In the genomic region with DNA sequence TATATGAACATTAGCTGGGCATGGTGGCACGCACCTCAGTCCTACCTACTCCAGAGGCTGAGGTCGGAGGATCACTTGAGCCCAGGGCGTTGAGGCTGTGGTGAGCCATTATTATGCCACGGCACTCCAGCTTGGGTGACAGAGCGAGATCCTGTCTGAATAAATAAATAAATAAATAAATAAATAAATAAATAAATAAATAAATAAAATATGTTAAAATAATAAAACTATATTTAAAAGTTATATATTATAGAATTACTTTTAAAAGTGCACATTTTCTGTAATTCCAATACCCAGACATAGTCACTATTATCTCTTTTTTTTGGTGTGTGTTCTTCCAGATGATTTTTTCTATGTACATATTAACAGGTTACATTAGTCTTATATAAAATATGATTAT, we compare ENCODE assay signal across 26 cellular contexts.
A peak's percentile ranks its signal among the peaks of the same experiment; 100 is the strongest.
DNase-seq lines count a peak whose midpoint lies in the region; ATAC-seq, FAIRE-seq and TF ChIP-seq lines count a peak whose summit lies in the region.
"Had no signal": no experiment of that assay in that cellular context is flagged by ENCODE, and none has a peak within 500 bp of the region (broad histone marks: within the 10 kb centered on the region; RNA-seq: fewer than 3 reads in every experiment).

No MANE protein-coding gene starts in this region.

- H3K4me2 ChIP-seq in H9 (ENCODE audit: insufficient read depth, insufficient read length, low read length): no peak overlapping the region
- H3K4me2 ChIP-seq: BLaER1 had no signal

- H3K27ac Mint-ChIP-seq in H9 (no peak overlapping the region), WTC11 (no peak overlapping the region)
- H3K27ac Mint-ChIP-seq: CD14-positive monocyte; CD4-positive, alpha-beta memory T cell; CD4-positive, CD25-positive, alpha-beta regulatory T cell; CD8-positive, alpha-beta memory T cell had no signal

- no peaks in the 10 kb centered on the region for H3K79me1 ChIP-seq in H9 (ENCODE audit: insufficient read depth, low read depth, low read length, poor library complexity, severe bottlenecking)

- H3K27ac ChIP-seq in H9 (ENCODE audit: insufficient read length, low read depth, low read length) (no peak overlapping the region), pancreas (no peak overlapping the region)
- H3K27ac ChIP-seq: 22Rv1, BLaER1 had no signal

- H3K36me3 Mint-ChIP-seq in H9 (ENCODE audit: insufficient read depth in 1 of 3, low read depth in 3 of 3) (peaks cover 2 to 6% (median 5%) of the 10 kb centered on the region in 3 experiments; a peak in 5 of 7 replicates), WTC11 (no peaks in the 10 kb centered on the region)
- H3K36me3 Mint-ChIP-seq: CD14-positive monocyte; CD4-positive, alpha-beta memory T cell; CD4-positive, CD25-positive, alpha-beta regulatory T cell; CD8-positive, alpha-beta memory T cell had no signal

- H2AFZ ChIP-seq in H9 (ENCODE audit: low read length): no peak overlapping the region

- no peak overlapping the region for H4K8ac ChIP-seq in H9 (replicated peaks; ENCODE audit: insufficient read length, low read depth, low read length)

- H3K56ac ChIP-seq in H9 (ENCODE audit: insufficient read length, low read depth, low read length): no peak overlapping the region

- no CpG with 5 or more reads among the region's 5 CpGs for WGBS in H9 (ENCODE audit: extremely low coverage, insufficient read length, low lambda C conversion rate)
- 92 to 96% methylated on average over 5 of the region's 5 CpGs for WGBS in pancreas, 2 donors

- no peak overlapping the region for H3K9ac ChIP-seq in H9 (ENCODE audit: extremely low read depth, insufficient read length, low read length)
- H3K9ac ChIP-seq: BLaER1 had no signal

- FAIRE-seq in A204.1 (lab: Jason Lieb, UNC): peak; percentile 14
- no peak for FAIRE-seq in pancreas (lab: Jason Lieb, UNC)
- FAIRE-seq: GM12878, GM12892, GM18507 had no signal

- TF ChIP-seq CTCF in H9 (conservative IDR thresholded peaks at IDR 0.05) (no peak), WTC11 (IDR thresholded peaks at IDR 0.05) (no peak), pancreas (IDR thresholded peaks at IDR 0.05) (no peak)

- intact Hi-C loops in pancreas (cut with DNase I): no loop called here

- no peak overlapping the region for H2BK20ac ChIP-seq in H9 (ENCODE audit: low read depth, low read length, poor library complexity, severe bottlenecking)

- CTCF ChIA-PET in WTC11 (lab: Charles Lee): no interaction called here

- no peak overlapping the region for H3K4me3 Mint-ChIP-seq in H9
- no peak overlapping the region for H3K4me3 Mint-ChIP-seq in WTC11
- H3K4me3 Mint-ChIP-seq: CD14-positive monocyte; CD4-positive, alpha-beta memory T cell; CD4-positive, CD25-positive, alpha-beta regulatory T cell; CD8-positive, alpha-beta memory T cell had no signal

- no peak for ATAC-seq in WTC11
- no peak for ATAC-seq in pancreas
- ATAC-seq in GM19324 (IDR thresholded peaks at IDR 0.05; ENCODE audit: low FRiP score, unreplicated experiment): no peak
- ATAC-seq: GM12878 had no signal

- DNase-seq in H9 (no peak), WTC11 (ENCODE audit: low spot score) (no peak), pancreas (no peak), 8988T (no peak)
- DNase-seq: ACHN; BE2C; C1 segment of cervical spinal cord; CD4-positive, alpha-beta memory T cell; CD4-positive, CD25-positive, alpha-beta regulatory T cell; CD8-positive, alpha-beta memory T cell; COR-L47; DMS 273 treated with DMSO at 0.1 percent for 48 hours; DMS153; DMS53; DMS79; DND-41; EL; GDM1 had no signal

- H4K5ac ChIP-seq in H9 (ENCODE audit: insufficient read length, low read depth, low read length): no peak overlapping the region

- H3K14ac ChIP-seq in H9 (ENCODE audit: insufficient read depth, low read length): no peak overlapping the region

- H2BK5ac ChIP-seq in H9 (ENCODE audit: insufficient read length, low read length): no peak overlapping the region

- H2BK15ac ChIP-seq in H9 (ENCODE audit: low read depth, low read length): no peak overlapping the region

- no peaks in the 10 kb centered on the region for H3K23me2 ChIP-seq in H9 (ENCODE audit: insufficient read length, low read depth, low read length, poor library complexity, severe bottlenecking)

- no peaks in the 10 kb centered on the region for H4K20me1 ChIP-seq in H9 (ENCODE audit: control insufficient read depth, insufficient read depth, insufficient read length)
- H4K20me1 ChIP-seq: BLaER1 had no signal

- H3K18ac ChIP-seq in H9 (ENCODE audit: insufficient read length, low read depth, low read length): peak overlapping the region; percentile 70

- H3K79me2 ChIP-seq in H9 (ENCODE audit: insufficient read depth, low read length): no peaks in the 10 kb centered on the region

- H3K9me3 ChIP-seq in H9 (ENCODE audit: control insufficient read depth, low read depth, low read length) (no peaks in the 10 kb centered on the region), pancreas (no peaks in the 10 kb centered on the region)
- H3K9me3 ChIP-seq: BE2C, BLaER1 had no signal

- POLR2A ChIA-PET in WTC11 (lab: Charles Lee): no interaction called here

- H3K36me3 ChIP-seq in pancreas: no peaks in the 10 kb centered on the region
- H3K36me3 ChIP-seq: BE2C, BLaER1 had no signal

- H3K4me1 Mint-ChIP-seq in H9: peaks cover 30 to 42% of the 10 kb centered on the region in 2 experiments
- peaks cover 52% of the 10 kb centered on the region for H3K4me1 Mint-ChIP-seq in WTC11
- H3K4me1 Mint-ChIP-seq: CD14-positive monocyte; CD4-positive, alpha-beta memory T cell; CD4-positive, CD25-positive, alpha-beta regulatory T cell; CD8-positive, alpha-beta memory T cell had no signal

- no peak overlapping the region for H3T11ph ChIP-seq in H9 (ENCODE audit: low read length)

- H3K27me3 Mint-ChIP-seq in H9 (ENCODE audit: low read depth) (peaks cover 9% of the 10 kb centered on the region), WTC11 (ENCODE audit: low read depth) (peaks cover 13% of the 10 kb centered on the region)
- H3K27me3 Mint-ChIP-seq: CD4-positive, alpha-beta memory T cell; CD4-positive, CD25-positive, alpha-beta regulatory T cell; CD8-positive, alpha-beta memory T cell had no signal

- H3K23ac ChIP-seq in H9 (ENCODE audit: insufficient read length, low read depth, low read length): no peak overlapping the region

- H3K27me3 ChIP-seq in H9 (ENCODE audit: insufficient read depth, low read length): no peaks in the 10 kb centered on the region
- peaks cover 0 to 3% (median 0%) of the 10 kb centered on the region in 4 donors for H3K27me3 ChIP-seq in pancreas
- H3K27me3 ChIP-seq: BE2C, BLaER1 had no signal

- H3K9me3 Mint-ChIP-seq in H9 (peaks cover 0 to 4% of the 10 kb centered on the region in 2 experiments; a peak in 2 of 5 replicates), WTC11 (peaks cover 5% of the 10 kb centered on the region; the same call in 1 of the 2 replicates)

- no peak overlapping the region for H2AK5ac ChIP-seq in H9 (ENCODE audit: insufficient read length, low read length)

- no peak overlapping the region for H4K91ac ChIP-seq in H9 (ENCODE audit: insufficient read length, low read depth, low read length)

- H2BK120ac ChIP-seq in H9 (ENCODE audit: low read depth, low read length, poor library complexity, severe bottlenecking): no peak overlapping the region

- H3K4me1 ChIP-seq in H9 (ENCODE audit: insufficient read depth, low read length): peaks cover 8% of the 10 kb centered on the region; the same call in 1 of the 2 replicates
- no peaks in the 10 kb centered on the region for H3K4me1 ChIP-seq in pancreas
- H3K4me1 ChIP-seq: BE2C, BLaER1 had no signal

- no peak overlapping the region for H3K4ac ChIP-seq in H9 (ENCODE audit: low read depth, low read length)

- H3K4me3 ChIP-seq in pancreas: no peak overlapping the region
- H3K4me3 ChIP-seq: BLaER1, GM12878 had no signal

- no peak overlapping the region for H2BK12ac ChIP-seq in H9 (ENCODE audit: insufficient read length, low read depth, low read length)

TF ChIP-seq in WTC11, 78 proteins besides CTCF, POLR2A, EP300 and RAD21:
- TF ChIP-seq CBFB (CRISPR knock-in tag; IDR thresholded peaks at IDR 0.05; ENCODE audit: low read depth): no peak
- peak; percentile 73; the same call in 1 of the 2 replicates for TF ChIP-seq HMGA2 (CRISPR knock-in tag; IDR thresholded peaks at IDR 0.05)
